Comparison of ENCODE assay signal across 1 cellular context in genomic region chr4:102217775-102218174, GRCh38.
TF ChIP-seq lines count a peak whose summit lies in the region.

No MANE protein-coding gene starts in this region.

TF ChIP-seq in A549, 52 proteins besides CTCF, POLR2A, EP300 and RAD21 (continued from another document):
- TF ChIP-seq PBX3 (IDR thresholded peaks at IDR 0.05), result no peak
